19 cellular contexts compared by ENCODE assay signal in genomic region chr9:24487250-24487861, GRCh38. TPM values are rescaled to one million over a fixed set of nuclear protein-coding genes. Genes with fewer than 3 reads are reported as not detected.
A peak's percentile ranks its signal among the peaks of the same experiment; 100 is the strongest.
DNase-seq lines count a peak whose midpoint lies in the region; ATAC-seq, FAIRE-seq and TF ChIP-seq lines count a peak whose summit lies in the region.
"Had no signal": no experiment of that assay in that cellular context is flagged by ENCODE, and none has a peak within 500 bp of the region (broad histone marks: within the 10 kb centered on the region; RNA-seq: fewer than 3 reads in every experiment).

No MANE protein-coding gene starts in this region.

- TF ChIP-seq CTCF in smooth muscle cell (IDR thresholded peaks at IDR 0.05; ENCODE audit: borderline replicate concordance, insufficient read depth, poor library complexity, severe bottlenecking) (no peak), upper lobe of left lung (IDR thresholded peaks at IDR 0.05) (no peak), stomach (IDR thresholded peaks at IDR 0.05) (no peak)

- peak; percentile 79 for FAIRE-seq in endometrium (lab: Jason Lieb, UNC)
- FAIRE-seq: GM12891 had no signal

- no peaks in the 10 kb centered on the region for H3K9me3 ChIP-seq in SJCRH30 (replicated peaks)
- H3K9me3 ChIP-seq in smooth muscle cell (replicated peaks; ENCODE audit: low read depth): no peaks in the 10 kb centered on the region
- no peaks in the 10 kb centered on the region for H3K9me3 ChIP-seq in upper lobe of left lung
- H3K9me3 ChIP-seq in stomach: no peaks in the 10 kb centered on the region

- H3K27ac ChIP-seq in SJCRH30 (no peak overlapping the region), smooth muscle cell (ENCODE audit: low read depth) (no peak overlapping the region), upper lobe of left lung (no peak overlapping the region), stomach (no peak overlapping the region)

- H3K4me1 ChIP-seq in SJCRH30 (peaks cover 11% of the 10 kb centered on the region), smooth muscle cell (ENCODE audit: low read depth) (peaks cover 6% of the 10 kb centered on the region), upper lobe of left lung (no peaks in the 10 kb centered on the region), stomach (no peaks in the 10 kb centered on the region)

- TF ChIP-seq POLR2A in upper lobe of left lung (IDR thresholded peaks at IDR 0.05): no peak
- no peak for TF ChIP-seq POLR2A in stomach (IDR thresholded peaks at IDR 0.05)

- no peaks in the 10 kb centered on the region for H4K20me1 ChIP-seq in smooth muscle cell (ENCODE audit: low read depth)

- H3K4me3 ChIP-seq in SJCRH30: peak overlapping the region; percentile 24; the same call in 1 of the 2 replicates
- no peak overlapping the region for H3K4me3 ChIP-seq in smooth muscle cell
- no peak overlapping the region for H3K4me3 ChIP-seq in upper lobe of left lung
- H3K4me3 ChIP-seq in stomach: no peak overlapping the region

- H3K36me3 ChIP-seq in SJCRH30 (no peaks in the 10 kb centered on the region), smooth muscle cell (ENCODE audit: low read depth) (no peaks in the 10 kb centered on the region), upper lobe of left lung (no peaks in the 10 kb centered on the region), stomach (no peaks in the 10 kb centered on the region)

- H3K27me3 ChIP-seq in SJCRH30 (no peaks in the 10 kb centered on the region), smooth muscle cell (ENCODE audit: low read depth) (no peaks in the 10 kb centered on the region), upper lobe of left lung (no peaks in the 10 kb centered on the region), stomach (no peaks in the 10 kb centered on the region)

- H3K4me2 ChIP-seq in smooth muscle cell: no peak overlapping the region

- ATAC-seq in upper lobe of left lung (ENCODE audit: low FRiP score in 2 of 2): no peak
- ATAC-seq: Panc1 had no signal

- H3K9ac ChIP-seq in smooth muscle cell (ENCODE audit: low read depth): no peak overlapping the region

- peak overlapping the region; percentile 18 for H2AFZ ChIP-seq in smooth muscle cell (ENCODE audit: low read depth)

- peak; percentile 5 to 48 for DNase-seq in SJCRH30
- peak; percentile 23 for DNase-seq in left kidney (ENCODE audit: low read depth, low spot score)
- no peak for DNase-seq in smooth muscle cell (lab: John Stamatoyannopoulos, UW; ENCODE audit: unreplicated experiment)
- DNase-seq in NCI-H748 (lab: John Stamatoyannopoulos, UW; ENCODE audit: unreplicated experiment): no peak
- no peak for DNase-seq in upper lobe of left lung
- DNase-seq in stomach: no peak
- DNase-seq: COR-L47, GF-D8, H7, MV-4-11, NCI-H1417, NCI-H187 treated with DMSO at 0.1 percent for 48 hours, NCI-H774 had no signal

- no peaks in the 10 kb centered on the region for H3K79me2 ChIP-seq in smooth muscle cell (ENCODE audit: low read depth)

- no peak for TF ChIP-seq EP300 in upper lobe of left lung (IDR thresholded peaks at IDR 0.05)
- no peak for TF ChIP-seq EP300 in stomach (IDR thresholded peaks at IDR 0.05)

- WGBS in smooth muscle cell (ENCODE audit: low lambda C conversion rate): 53% methylated on average over 3 of the region's 3 CpGs
- WGBS in upper lobe of left lung, 2 donors: 54 to 62% methylated on average over 3 of the region's 3 CpGs
- 25 to 44% (median 34%) methylated on average over 3 of the region's 3 CpGs for WGBS in stomach, 5 donors

- no peaks in the 10 kb centered on the region for H3F3A ChIP-seq in smooth muscle cell (ENCODE audit: low read depth)

- intact Hi-C loops in stomach (cut with DNase I; ENCODE audit: low total_unique reads): no loop called here

RNA-seq across cellular contexts. Expression of gene IZUMO3, which starts 58.3 kb away (rescaled TPM):
- not detected in 2 replicates for total RNA-seq in SJCRH30 (2014; rRNA removed; shearing (Covaris generic))
- total RNA-seq in smooth muscle cell (not detected in 2 replicates), upper lobe of left lung (not detected), stomach (not detected)
- polyA plus RNA-seq in smooth muscle cell (not detected in 2 replicates), stomach (not detected)
- total RNA-seq: Daoy, H7, HT1080, NCI-H460 had no signal

Comparison
In these comparisons a context has a peak if more than half of its experiments do, and no peak if none do; other contexts are left out.
1. DNase-seq: peak in SJCRH30 (2 of 2) and left kidney (single experiment); none in smooth muscle cell (single experiment), NCI-H748 (single experiment), upper lobe of left lung (0 of 2) and stomach (single experiment).